ENCODE assay signal across 40 cellular contexts in genomic region chr5:61591859-61592258, GRCh38.
"Had no signal": no experiment of that assay in that cellular context is flagged by ENCODE, and none has a peak within 500 bp of the region (broad histone marks: within the 10 kb centered on the region; RNA-seq: fewer than 3 reads in every experiment).

No MANE protein-coding gene starts in this region.

- H3K4me1 Mint-ChIP-seq: activated naive CD4-positive, alpha-beta T cell treated with anti-CD3 and anti-CD28 coated beads, Interleukin-2, amount 10 ng/mL, durations not matched to agents 7 days and 5 days; activated naive CD4-positive, alpha-beta T cell treated with anti-CD3 and anti-CD28 coated beads, Interleukin-2, amount 50 U/mL, for 24 hours; activated naive CD8-positive, alpha-beta T cell treated with anti-CD3 and anti-CD28 coated beads for 36 hours; activated naive CD8-positive, alpha-beta T cell treated with anti-CD3 and anti-CD28 coated beads, Interleukin-2, amount 10 ng/mL, durations not matched to agents 7 days and 5 days; activated naive CD8-positive, alpha-beta T cell treated with anti-CD3 and anti-CD28 coated beads, Interleukin-2, amount 50 U/mL, for 24 hours; activated T-helper 17 cell treated with anti-CD3 and anti-CD28 coated beads, Interleukin-2, amount 50 U/mL, for 72 hours; central memory CD8-positive, alpha-beta T cell had no signal

- FAIRE-seq: astrocyte had no signal

- H3K9me3 Mint-ChIP-seq: activated naive CD4-positive, alpha-beta T cell treated with anti-CD3 and anti-CD28 coated beads, Interleukin-2, amount 10 ng/mL, durations not matched to agents 7 days and 5 days; activated naive CD4-positive, alpha-beta T cell treated with anti-CD3 and anti-CD28 coated beads, Interleukin-2, amount 50 U/mL, for 24 hours; activated naive CD8-positive, alpha-beta T cell treated with anti-CD3 and anti-CD28 coated beads for 36 hours; activated T-cell treated with anti-CD3 and anti-CD28 coated beads, Interleukin-2, amount 50 U/mL, for 4 hours; activated T-helper 1 cell treated with anti-CD3 and anti-CD28 coated beads, Interleukin-12 subunit alpha, Interleukin-12 subunit beta, Interleukin-2, Interleukin-4 antibody, amounts not matched to agents 30 ng/mL and 10 ng/mL and 1 ng/mL, durations not matched to agents 14 hours and 24 hours and 36 hours; activated T-helper 2 cell treated with anti-CD3 and anti-CD28 coated beads, Interferon-gamma antibody, Interleukin-2, Interleukin-4, amounts not matched to agents 10 μg/mL and 5 μg/mL and 100 μg/mL, durations not matched to agents 14 hours and 24 hours and 36 hours had no signal

- H3K9me3 ChIP-seq: adrenal gland, ascending aorta, body of pancreas, breast epithelium had no signal

- ATAC-seq: activated naive CD4-positive, alpha-beta T cell treated with anti-CD3 and anti-CD28 coated beads, Interleukin-2, amount 50 U/mL, for 72 hours; activated naive CD8-positive, alpha-beta T cell treated with anti-CD3 and anti-CD28 coated beads, Interleukin-2, amount 50 U/mL, for 24 hours; activated T-cell treated with anti-CD3 and anti-CD28 coated beads, Interleukin-2, amount 50 U/mL, for 4 hours; activated T-cell treated with anti-CD3 and anti-CD28 coated beads, Interleukin-2, amount 50 U/mL, for 72 hours; activated T-helper 17 cell treated with anti-CD3 and anti-CD28 coated beads, Interleukin-2, amount 50 U/mL, for 72 hours; body of pancreas had no signal

- H3K27ac Mint-ChIP-seq: activated naive CD4-positive, alpha-beta T cell treated with anti-CD3 and anti-CD28 coated beads for 36 hours; activated naive CD4-positive, alpha-beta T cell treated with anti-CD3 and anti-CD28 coated beads, Interleukin-2, amount 10 ng/mL, durations not matched to agents 7 days and 5 days; activated naive CD4-positive, alpha-beta T cell treated with anti-CD3 and anti-CD28 coated beads, Interleukin-2, amount 50 U/mL, for 24 hours; activated naive CD4-positive, alpha-beta T cell treated with anti-CD3 and anti-CD28 coated beads, Interleukin-2, amount 50 U/mL, for 72 hours; activated naive CD8-positive, alpha-beta T cell; activated naive CD8-positive, alpha-beta T cell treated with anti-CD3 and anti-CD28 coated beads for 36 hours; activated naive CD8-positive, alpha-beta T cell treated with anti-CD3 and anti-CD28 coated beads, Interleukin-2, amount 10 ng/mL, durations not matched to agents 7 days and 5 days; activated naive CD8-positive, alpha-beta T cell treated with anti-CD3 and anti-CD28 coated beads, Interleukin-2, amount 50 U/mL, for 24 hours; activated T-cell treated with anti-CD3 and anti-CD28 coated beads, Interleukin-2, amount 50 U/mL, for 24 hours; activated T-cell treated with anti-CD3 and anti-CD28 coated beads, Interleukin-2, amount 50 U/mL, for 72 hours; activated T-helper 1 cell treated with anti-CD3 and anti-CD28 coated beads, Interleukin-12 subunit alpha, Interleukin-12 subunit beta, Interleukin-2, Interleukin-4 antibody, amounts not matched to agents 30 ng/mL and 10 ng/mL and 1 ng/mL, durations not matched to agents 14 hours and 24 hours and 36 hours; activated T-helper 17 cell treated with anti-CD3 and anti-CD28 coated beads, Interleukin-2, amount 50 U/mL, for 72 hours; activated T-helper 2 cell treated with anti-CD3 and anti-CD28 coated beads, Interferon-gamma antibody, Interleukin-2, Interleukin-4, amounts not matched to agents 10 μg/mL and 5 μg/mL and 100 μg/mL, durations not matched to agents 14 hours and 24 hours and 36 hours; brain had no signal

- H3K4me1 ChIP-seq: adrenal gland, ascending aorta, breast epithelium had no signal

- H3K4me3 Mint-ChIP-seq: activated naive CD4-positive, alpha-beta T cell treated with anti-CD3 and anti-CD28 coated beads for 36 hours; activated naive CD4-positive, alpha-beta T cell treated with anti-CD3 and anti-CD28 coated beads, Interleukin-2, amount 10 ng/mL, durations not matched to agents 7 days and 5 days; activated naive CD4-positive, alpha-beta T cell treated with anti-CD3 and anti-CD28 coated beads, Interleukin-2, amount 50 U/mL, for 24 hours; activated naive CD8-positive, alpha-beta T cell; activated naive CD8-positive, alpha-beta T cell treated with anti-CD3 and anti-CD28 coated beads for 36 hours; activated naive CD8-positive, alpha-beta T cell treated with anti-CD3 and anti-CD28 coated beads, Interleukin-2, amount 10 ng/mL, durations not matched to agents 7 days and 5 days; activated naive CD8-positive, alpha-beta T cell treated with anti-CD3 and anti-CD28 coated beads, Interleukin-2, amount 50 U/mL, for 24 hours; activated T-cell treated with anti-CD3 and anti-CD28 coated beads, Interleukin-2, amount 50 U/mL, for 24 hours; activated T-cell treated with anti-CD3 and anti-CD28 coated beads, Interleukin-2, amount 50 U/mL, for 4 hours; activated T-cell treated with anti-CD3 and anti-CD28 coated beads, Interleukin-2, amount 50 U/mL, for 72 hours; activated T-helper 1 cell treated with anti-CD3 and anti-CD28 coated beads, Interleukin-12 subunit alpha, Interleukin-12 subunit beta, Interleukin-2, Interleukin-4 antibody, amounts not matched to agents 30 ng/mL and 10 ng/mL and 1 ng/mL, durations not matched to agents 14 hours and 24 hours and 36 hours; activated T-helper 17 cell treated with anti-CD3 and anti-CD28 coated beads, Interleukin-2, amount 50 U/mL, for 72 hours; brain; central memory CD8-positive, alpha-beta T cell had no signal

- H3K27ac ChIP-seq: adrenal gland, ascending aorta, body of pancreas, brain microvascular endothelial cell, breast epithelium, cardiac muscle cell had no signal

- H3K36me3 ChIP-seq: adrenal gland, ascending aorta, brain microvascular endothelial cell, breast epithelium, cardiac muscle cell had no signal

- H3K27me3 ChIP-seq: adrenal gland, ascending aorta, body of pancreas, brain microvascular endothelial cell, breast epithelium, cardiac muscle cell had no signal

- DNase-seq: activated effector memory CD4-positive, alpha-beta T cell treated with anti-CD3 and anti-CD28 coated beads, Interleukin-2, amount 50 U/mL, for 16 hours; activated effector memory CD4-positive, alpha-beta T cell treated with Interleukin-2 at 50 U/mL for 16 hours; activated gamma-delta T cell; activated gamma-delta T cell treated with Interleukin-2 at 50 U/mL for 16 hours; activated naive CD4-positive, alpha-beta T cell; activated naive CD4-positive, alpha-beta T cell treated with anti-CD3 and anti-CD28 coated beads for 36 hours; activated naive CD4-positive, alpha-beta T cell treated with anti-CD3 and anti-CD28 coated beads, Interleukin-2, amount 10 ng/mL, durations not matched to agents 7 days and 5 days; activated naive CD4-positive, alpha-beta T cell treated with anti-CD3 and anti-CD28 coated beads, Interleukin-2, amount 50 U/mL, for 16 hours; activated naive CD4-positive, alpha-beta T cell treated with Interleukin-2 at 50 U/mL for 16 hours; activated naive CD8-positive, alpha-beta T cell treated with anti-CD3 and anti-CD28 coated beads for 36 hours; activated naive CD8-positive, alpha-beta T cell treated with anti-CD3 and anti-CD28 coated beads, Interleukin-2, amount 10 ng/mL, durations not matched to agents 7 days and 5 days; activated naive CD8-positive, alpha-beta T cell treated with anti-CD3 and anti-CD28 coated beads, Interleukin-2, amount 50 U/mL, for 24 hours; activated T-cell treated with anti-CD3 and anti-CD28 coated beads for 4 hours; activated T-cell treated with anti-CD3 and anti-CD28 coated beads, Interleukin-2, amount 50 U/mL, for 1 hour; activated T-cell treated with anti-CD3 and anti-CD28 coated beads, Interleukin-2, amount 50 U/mL, for 24 hours; activated T-cell treated with anti-CD3 and anti-CD28 coated beads, Interleukin-2, amount 50 U/mL, for 4 hours; activated T-cell treated with anti-CD3 and anti-CD28 coated beads, Interleukin-2, amount 50 U/mL, for 48 hours; activated T-cell treated with anti-CD3 and anti-CD28 coated beads, Interleukin-2, amount 50 U/mL, for 72 hours; adrenal gland; amniotic stem cell; amygdala; anterior cingulate cortex; aorta; body of pancreas; brain microvascular endothelial cell; caudate nucleus; central memory CD4-positive, alpha-beta T cell; cerebellar nuclear complex had no signal

- H3K27me3 Mint-ChIP-seq: activated naive CD4-positive, alpha-beta T cell treated with anti-CD3 and anti-CD28 coated beads, Interleukin-2, amount 10 ng/mL, durations not matched to agents 7 days and 5 days; activated naive CD8-positive, alpha-beta T cell; activated naive CD8-positive, alpha-beta T cell treated with anti-CD3 and anti-CD28 coated beads, Interleukin-2, amount 50 U/mL, for 24 hours had no signal

- H3K36me3 Mint-ChIP-seq: activated naive CD4-positive, alpha-beta T cell treated with anti-CD3 and anti-CD28 coated beads, Interleukin-2, amount 10 ng/mL, durations not matched to agents 7 days and 5 days; activated naive CD4-positive, alpha-beta T cell treated with anti-CD3 and anti-CD28 coated beads, Interleukin-2, amount 50 U/mL, for 24 hours; activated naive CD8-positive, alpha-beta T cell; activated naive CD8-positive, alpha-beta T cell treated with anti-CD3 and anti-CD28 coated beads for 36 hours; activated naive CD8-positive, alpha-beta T cell treated with anti-CD3 and anti-CD28 coated beads, Interleukin-2, amount 10 ng/mL, durations not matched to agents 7 days and 5 days; brain had no signal

- H3K4me3 ChIP-seq: adrenal gland, ascending aorta, body of pancreas, breast epithelium, cardiac muscle cell had no signal
